Comparison of ENCODE assay signal across 8 cellular contexts in the genomic region with DNA sequence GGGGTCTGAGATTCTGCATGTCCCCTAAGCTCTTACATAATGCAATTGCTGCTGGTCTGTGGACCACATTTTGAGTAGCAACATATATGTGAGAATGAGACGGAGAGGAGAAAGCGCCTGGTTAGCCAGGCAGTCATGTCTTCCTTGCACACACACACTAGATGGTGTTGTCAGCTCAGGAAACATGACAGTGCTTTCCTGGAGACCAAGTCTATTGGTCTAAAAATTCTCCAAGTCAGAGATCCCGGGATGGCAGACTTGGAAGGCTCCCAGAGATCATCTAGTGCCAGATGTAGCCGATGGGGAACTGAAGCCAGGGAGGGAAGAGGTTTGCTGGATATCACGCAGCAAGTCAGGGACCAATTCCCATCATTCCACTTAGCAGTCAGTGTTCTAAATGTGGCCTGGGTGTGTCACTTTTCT. TPM values are rescaled to one million over a fixed set of nuclear protein-coding genes. Genes with fewer than 3 reads are reported as not detected.
A peak's percentile ranks its signal among the peaks of the same experiment; 100 is the strongest.
DNase-seq lines count a peak whose midpoint lies in the region; ATAC-seq, FAIRE-seq and TF ChIP-seq lines count a peak whose summit lies in the region.

No MANE protein-coding gene starts in this region.

- H3K9me3 Mint-ChIP-seq in GM23338 (no peaks in the 10 kb centered on the region; the same call in 2 of the 3 replicates), immature natural killer cell (peaks cover 0 to 3% (median 1%) of the 10 kb centered on the region in 6 donors)

- no peaks in the 10 kb centered on the region for H3F3A ChIP-seq in GM23338 (replicated peaks; ENCODE audit: low read depth)

- H3K4me1 Mint-ChIP-seq in GM23338, result no peaks in the 10 kb centered on the region
- no peaks in the 10 kb centered on the region for H3K4me1 Mint-ChIP-seq in immature natural killer cell

- H3K27ac Mint-ChIP-seq in GM23338, result no peak overlapping the region
- H3K27ac Mint-ChIP-seq in immature natural killer cell, result no peak overlapping the region

- H3K36me3 Mint-ChIP-seq in GM23338 (ENCODE audit: low read depth) (no peaks in the 10 kb centered on the region), immature natural killer cell (peaks cover 0 to 2% (median 0%) of the 10 kb centered on the region in 3 donors)

- no peak overlapping the region for H3K27ac ChIP-seq in GM23338 (ENCODE audit: low read depth)
- no peak overlapping the region for H3K27ac ChIP-seq in RWPE2 (ENCODE audit: poor library complexity, severe bottlenecking)
- no peak overlapping the region for H3K27ac ChIP-seq in pancreas

- DNase-seq in GM23338 (ENCODE audit: low spot score) (peak; percentile 28), RWPE2 (ENCODE audit: low spot score) (no peak), foreskin fibroblast (peak; percentile 91 to 98), pancreas (peak in 4 of 6 donors; percentile 46 to 69 (median 64)), immature natural killer cell (no peak)
- no peak for DNase-seq in NK-92 treated with Interleukin-12 subunit alpha and Interleukin-12 subunit beta, amount 100 ng/mL, for 24 hours (lab: John Stamatoyannopoulos, UW)

- no peaks in the 10 kb centered on the region for H3K27me3 ChIP-seq in GM23338 (ENCODE audit: insufficient read depth)
- no peaks in the 10 kb centered on the region for H3K27me3 ChIP-seq in RWPE2 (ENCODE audit: insufficient read depth, poor library complexity, severe bottlenecking)
- no peaks in the 10 kb centered on the region for H3K27me3 ChIP-seq in pancreas

- no peaks in the 10 kb centered on the region for H3K9me3 ChIP-seq in RWPE2 (ENCODE audit: severe bottlenecking)
- H3K9me3 ChIP-seq in pancreas, result no peaks in the 10 kb centered on the region

- H3K4me3 Mint-ChIP-seq in GM23338 (no peak overlapping the region), immature natural killer cell (no peak overlapping the region)

- intact Hi-C loops in pancreas (cut with DNase I), result loop anchor here in 1 of 3 donors (5.0 kb wide), 1 partner anchor 136 kb away; no protein-coding TSS in a partner anchor

- H3K4me1 ChIP-seq in GM23338 (ENCODE audit: insufficient read depth) (no peaks in the 10 kb centered on the region), RWPE2 (ENCODE audit: insufficient read depth, poor library complexity, severe bottlenecking) (peaks cover 14% of the 10 kb centered on the region), pancreas (peaks cover 0 to under 1% (median 0%) of the 10 kb centered on the region in 3 donors)

- no peak overlapping the region for H3K4me2 ChIP-seq in GM23338

- ATAC-seq in GM23338, result peak; percentile 56
- ATAC-seq in RWPE2 (ENCODE audit: low read depth), result peak; percentile 54
- peak; percentile 86 to 93 (median 90) for ATAC-seq in pancreas
- ATAC-seq in GM18867 (IDR thresholded peaks at IDR 0.05; ENCODE audit: unreplicated experiment), result no peak
- ATAC-seq in esophagus mucosa, result no peak

- H3K79me2 ChIP-seq in GM23338 (replicated peaks; ENCODE audit: insufficient read depth), result no peaks in the 10 kb centered on the region

- no peaks in the 10 kb centered on the region for H3K9me2 ChIP-seq in GM23338 (ENCODE audit: insufficient read depth)

- H3K27me3 Mint-ChIP-seq in GM23338 (ENCODE audit: insufficient read depth, low read depth, poor library complexity) (peaks cover 2% of the 10 kb centered on the region), immature natural killer cell (ENCODE audit: low read depth in 3 of 3) (peaks cover 8 to 21% (median 10%) of the 10 kb centered on the region in 3 donors)

- H2AFZ ChIP-seq in GM23338, result no peak overlapping the region

- H3K4me3 ChIP-seq in GM23338, result no peak overlapping the region
- H3K4me3 ChIP-seq in RWPE2 (ENCODE audit: severe bottlenecking), result no peak overlapping the region
- no peak overlapping the region for H3K4me3 ChIP-seq in foreskin fibroblast (ENCODE audit: low read depth in 1 of 2, low read length in 2 of 2)
- no peak overlapping the region for H3K4me3 ChIP-seq in pancreas

- WGBS in pancreas, 2 donors, result 13 to 24% methylated on average over 5 of the region's 5 CpGs

- H3K36me3 ChIP-seq in GM23338 (ENCODE audit: insufficient read depth) (no peaks in the 10 kb centered on the region), RWPE2 (ENCODE audit: low read depth) (no peaks in the 10 kb centered on the region), pancreas (no peaks in the 10 kb centered on the region)

- peak; percentile 27 to 73; a peak in 3 of 4 replicates for TF ChIP-seq CTCF in GM23338 (conservative IDR thresholded peaks at IDR 0.05; ENCODE audit: low read depth in 2 of 2)
- peak; percentile 62 for TF ChIP-seq CTCF in RWPE2 (IDR thresholded peaks at IDR 0.05; ENCODE audit: poor library complexity, severe bottlenecking)
- peak; percentile 58 for TF ChIP-seq CTCF in foreskin fibroblast (IDR thresholded peaks at IDR 0.05; ENCODE audit: low read depth, low read length)
- no peak for TF ChIP-seq CTCF in pancreas (IDR thresholded peaks at IDR 0.05)

- no peaks in the 10 kb centered on the region for H4K20me1 ChIP-seq in GM23338 (replicated peaks; ENCODE audit: insufficient read depth)

- peak; percentile 54 for FAIRE-seq in pancreas (lab: Jason Lieb, UNC)

TF ChIP-seq in GM23338, 12 proteins besides CTCF, POLR2A, EP300 and RAD21:
- TF ChIP-seq ZNF114 (CRISPR knock-in tag; IDR thresholded peaks at IDR 0.05), result no peak

RNA-seq across cellular contexts. Expression of gene GALNT12, which starts 53.4 kb away (rescaled TPM):
- total RNA-seq in GM23338 (2014; rRNA removed; shearing (Covaris generic)), result 23.6 and 27.5 TPM in 2 replicates
- 14.0 and 14.6 TPM in 2 replicates for polyA plus RNA-seq in GM23338 (2016; fragmentation: Nextera tagmentation; extraction: Ambion mirVana)
- 10 to 100 TPM in 3 of 6 donors, 1 to 10 TPM in 3; 8.7 to 12.2 (median 10.1) TPM for total RNA-seq in pancreas
- 1 to 10 TPM; 4.2 to 7.3 TPM for polyA plus RNA-seq in pancreas
- polyA plus RNA-seq in immature natural killer cell, result 1 to 10 TPM; 1.7 to 4.3 (median 4.2) TPM
- total RNA-seq in esophagus mucosa, result 16.6 TPM

Comparison
In these comparisons a context has a peak if more than half of its experiments do, and no peak if none do; other contexts are left out.
1. ATAC-seq: peak in GM23338 (single experiment), RWPE2 (single experiment) and pancreas (4 of 4); none in GM18867 (single experiment) and esophagus mucosa (single experiment).
2. DNase-seq: peak in GM23338 (single experiment), foreskin fibroblast (2 of 2) and pancreas (4 of 6); none in RWPE2 (single experiment), immature natural killer cell (0 of 3) and NK-92 treated with Interleukin-12 subunit alpha and Interleukin-12 subunit beta, amount 100 ng/mL, for 24 hours (single experiment).
3. CTCF ChIP-seq: peak in GM23338 (2 of 2), RWPE2 (single experiment) and foreskin fibroblast (single experiment); none in pancreas (0 of 4).